In genomic region chr6:66489269-66489987, GRCh38 we compare ENCODE assay signal across 1 cellular context.
TF ChIP-seq lines count a peak whose summit lies in the region.

No MANE protein-coding gene starts in this region.

TF ChIP-seq in HepG2, 621 proteins besides CTCF, POLR2A, EP300 and RAD21 (continued from another document and continues in another):
- TF ChIP-seq ZNF30 (CRISPR knock-in tag; IDR thresholded peaks at IDR 0.05) (no peak), ZNF335 (CRISPR knock-in tag; IDR thresholded peaks at IDR 0.05) (no peak), RFXAP (CRISPR knock-in tag; IDR thresholded peaks at IDR 0.05; ENCODE audit: borderline replicate concordance) (no peak), STAT6 (CRISPR knock-in tag; IDR thresholded peaks at IDR 0.05; ENCODE audit: borderline replicate concordance) (no peak), ZNF451 (CRISPR knock-in tag; IDR thresholded peaks at IDR 0.05) (no peak), KLF12 (CRISPR knock-in tag; IDR thresholded peaks at IDR 0.05; ENCODE audit: borderline replicate concordance) (no peak), ZNF839 (CRISPR knock-in tag; IDR thresholded peaks at IDR 0.05; ENCODE audit: borderline replicate concordance) (no peak), ARNT2 (CRISPR knock-in tag; IDR thresholded peaks at IDR 0.05; ENCODE audit: low read depth) (no peak), WIZ (CRISPR knock-in tag; IDR thresholded peaks at IDR 0.05) (no peak), SCMH1 (CRISPR knock-in tag; IDR thresholded peaks at IDR 0.05; ENCODE audit: borderline replicate concordance) (no peak), ZNF280B (CRISPR knock-in tag; IDR thresholded peaks at IDR 0.05; ENCODE audit: borderline replicate concordance) (no peak), ZNF580 (CRISPR knock-in tag; IDR thresholded peaks at IDR 0.05; ENCODE audit: borderline replicate concordance, low read depth) (peak; percentile 66; the same call in 1 of the 2 replicates), ASH2L (IDR thresholded peaks at IDR 0.05; ENCODE audit: insufficient read length, low read depth, low read length) (no peak), ZNF234 (CRISPR knock-in tag; conservative IDR thresholded peaks at IDR 0.05) (no peak), NFRKB (IDR thresholded peaks at IDR 0.05) (no peak), ARID3A (IDR thresholded peaks at IDR 0.05; ENCODE audit: low read depth, low read length) (0 out of 2 replicates have a peak, but pooled peaks have one; percentile 23), ATF4 (CRISPR knock-in tag; IDR thresholded peaks at IDR 0.05) (no peak), ZBTB3 (CRISPR knock-in tag; IDR thresholded peaks at IDR 0.05; ENCODE audit: borderline replicate concordance, low read depth) (no peak), TBL1XR1 (IDR thresholded peaks at IDR 0.05; ENCODE audit: borderline replicate concordance, low read length, partially characterized antibody) (no peak), KMT2A (CRISPR knock-in tag; IDR thresholded peaks at IDR 0.05) (no peak), ZNF710 (CRISPR knock-in tag; IDR thresholded peaks at IDR 0.05; ENCODE audit: borderline replicate concordance) (0 out of 2 replicates have a peak, but pooled peaks have one; percentile 19), SOX6 (IDR thresholded peaks at IDR 0.05) (no peak), SOX6 (CRISPR knock-in tag; IDR thresholded peaks at IDR 0.05) (peak; percentile 68), ZNF207 (IDR thresholded peaks at IDR 0.05; ENCODE audit: borderline replicate concordance) (no peak), SALL2 (CRISPR knock-in tag; IDR thresholded peaks at IDR 0.05) (peak; percentile 73; the same call in 1 of the 2 replicates), ZXDC (CRISPR knock-in tag; IDR thresholded peaks at IDR 0.05) (no peak), NR2F2 (IDR thresholded peaks at IDR 0.05; ENCODE audit: borderline replicate concordance, low read depth) (no peak), MED13 (CRISPR knock-in tag; IDR thresholded peaks at IDR 0.05) (no peak), ATF2 (CRISPR knock-in tag; IDR thresholded peaks at IDR 0.05) (0 out of 2 replicates have a peak, but pooled peaks have one; percentile 18), ZNF776 (CRISPR knock-in tag; IDR thresholded peaks at IDR 0.05) (no peak), ZNF597 (CRISPR knock-in tag; IDR thresholded peaks at IDR 0.05) (no peak), ZNF407 (CRISPR knock-in tag; IDR thresholded peaks at IDR 0.05; ENCODE audit: not compliant biosample characterization) (no peak), HCFC1 (IDR thresholded peaks at IDR 0.05; ENCODE audit: low read depth, low read length) (no peak), ZSCAN31 (CRISPR knock-in tag; IDR thresholded peaks at IDR 0.05; ENCODE audit: low read depth) (no peak)
